In the genomic region with DNA sequence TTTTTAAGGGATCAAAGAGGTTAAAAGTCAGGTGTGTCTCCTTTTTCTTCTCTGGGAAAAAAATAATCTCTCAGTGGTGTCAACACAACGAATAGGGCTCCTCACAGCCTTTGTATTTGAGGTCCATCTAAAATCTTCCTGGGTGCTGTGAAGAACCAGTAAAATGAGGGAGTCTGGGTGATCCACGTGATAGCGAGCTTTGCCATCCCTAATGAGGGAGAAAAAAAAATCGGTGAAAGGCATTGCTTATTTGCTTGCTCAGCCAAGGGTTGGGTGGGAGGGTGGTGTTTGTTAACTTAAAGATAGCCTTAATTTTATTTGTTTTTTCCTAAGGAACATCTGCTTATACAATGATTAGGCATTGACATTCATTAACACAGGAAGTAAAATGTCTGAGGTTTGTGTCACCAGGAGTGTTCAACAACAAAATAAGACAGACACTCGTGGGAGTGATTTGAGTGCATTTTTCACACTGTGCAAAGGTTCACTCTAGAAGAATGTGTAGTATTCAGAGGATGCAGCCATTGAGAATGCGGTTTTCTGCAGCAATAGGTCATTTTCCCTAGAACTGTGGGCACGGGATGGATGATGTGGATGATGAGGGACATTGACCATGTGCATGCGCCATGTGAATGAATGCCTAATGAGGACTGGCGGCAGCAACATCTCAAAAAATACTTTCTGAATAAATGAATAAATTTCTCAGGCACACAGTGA, we compare ENCODE assay signal across 21 cellular contexts.
A peak's percentile ranks its signal among the peaks of the same experiment; 100 is the strongest.
DNase-seq lines count a peak whose midpoint lies in the region; TF ChIP-seq lines count a peak whose summit lies in the region.
"Had no signal": no experiment of that assay in that cellular context is flagged by ENCODE, and none has a peak within 500 bp of the region (broad histone marks: within the 10 kb centered on the region; RNA-seq: fewer than 3 reads in every experiment).

No MANE protein-coding gene starts in this region.

- DNase-seq in anterior cingulate cortex (lab: John Stamatoyannopoulos, UW) (peak in 40 of 58 donors; percentile 6 to 69 (median 36)), epithelial cell of proximal tubule (ENCODE audit: low read depth) (peak; percentile 23), medulla oblongata (ENCODE audit: extremely low spot score) (peak; percentile 50), renal cortical epithelial cell (ENCODE audit: low read depth) (peak; percentile 38), epidermal melanocyte (ENCODE audit: insufficient read length, low spot score) (no peak)
- DNase-seq in activated T-cell treated with anti-CD3 and anti-CD28 coated beads, Interleukin-2, amount 50 U/mL, for 48 hours = no peak
- DNase-seq in activated T-cell treated with anti-CD3 and anti-CD28 coated beads, Interleukin-2, amount 50 U/mL, for 1 hour = no peak
- DNase-seq: activated CD4-positive, alpha-beta memory T cell treated with anti-CD3 and anti-CD28 coated beads, Interleukin-2, amount 10 ng/mL, durations not matched to agents 7 days and 5 days; activated CD8-positive, alpha-beta memory T cell treated with anti-CD3 and anti-CD28 coated beads, Interleukin-2, amount 50 U/mL, for 4 hours; COR-L47; HCEC 1CT; immature natural killer cell; KG1; left ventricle myocardium inferior; mesendoderm; NCI-H1436; NCI-H2081 treated with DMSO at 0.1 percent for 48 hours; NCI-H226; NCI-H526 treated with DMSO at 0.1 percent for 48 hours; SHP77 treated with DMSO at 0.1 percent for 48 hours; upper lobe of left lung had no signal

- TF ChIP-seq CTCF in epithelial cell of proximal tubule (conservative IDR thresholded peaks at IDR 0.05; ENCODE audit: low read depth, low read length) = no peak

- no peak overlapping the region for H3K4me3 ChIP-seq in epithelial cell of proximal tubule (ENCODE audit: low read depth, low read length)
- H3K4me3 ChIP-seq: left ventricle myocardium inferior, upper lobe of left lung had no signal

Comparison
In these comparisons a context has a peak if more than half of its experiments do, and no peak if none do; other contexts are left out.
1. DNase-seq: peak in anterior cingulate cortex (40 of 58), epithelial cell of proximal tubule (single experiment), medulla oblongata (single experiment) and renal cortical epithelial cell (single experiment); none in epidermal melanocyte (single experiment), activated T-cell treated with anti-CD3 and anti-CD28 coated beads, Interleukin-2, amount 50 U/mL, for 48 hours (0 of 2) and activated T-cell treated with anti-CD3 and anti-CD28 coated beads, Interleukin-2, amount 50 U/mL, for 1 hour (single experiment).